ENCODE assay signal across 8 cellular contexts in the genomic region with DNA sequence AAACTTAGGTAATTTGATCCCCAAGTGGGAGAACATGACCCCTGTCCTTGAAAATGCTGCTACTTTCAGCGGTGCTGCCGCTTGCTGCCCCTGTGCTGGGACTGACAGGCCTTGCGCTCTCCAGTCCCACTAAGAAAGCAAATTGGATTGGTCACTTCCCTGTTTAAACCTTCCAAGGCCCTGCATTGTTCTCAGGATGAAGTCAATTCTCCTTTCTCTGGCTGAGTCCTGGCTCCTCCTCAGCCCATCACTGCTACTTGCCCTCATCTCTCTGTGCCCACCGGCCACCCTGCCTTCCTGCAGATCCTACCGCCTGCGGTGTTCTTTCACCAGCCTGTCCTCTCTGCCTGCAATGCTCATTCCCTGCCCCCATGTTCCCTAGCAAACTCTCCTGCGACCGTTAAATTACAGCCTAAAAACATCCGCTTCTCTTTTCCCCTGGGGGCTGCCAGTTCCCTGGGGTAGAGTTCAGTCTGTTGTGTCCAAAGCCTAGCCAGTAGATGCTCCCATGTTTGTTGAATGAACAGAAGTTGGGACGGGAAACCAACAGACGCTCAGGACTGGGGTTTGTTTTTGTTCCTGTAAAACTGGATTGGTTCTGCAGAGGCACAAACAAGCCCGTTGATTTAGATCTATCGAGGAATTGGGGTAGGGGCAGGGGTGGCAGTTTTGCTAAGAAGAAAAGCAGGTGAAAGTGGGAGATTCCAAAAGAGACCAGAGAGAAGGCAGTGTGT.
DNase-seq lines count a peak whose midpoint lies in the region; ATAC-seq and TF ChIP-seq lines count a peak whose summit lies in the region.

No MANE protein-coding gene starts in this region.

- TF ChIP-seq CTCF in GM10266 (IDR thresholded peaks at IDR 0.05; ENCODE audit: control insufficient read depth, insufficient read depth, low read depth, missing control alignments) = no peak

- H3K27ac Mint-ChIP-seq in activated T-cell treated with anti-CD3 and anti-CD28 coated beads, Interleukin-2, amount 50 U/mL, for 72 hours = peak overlapping the region; percentile 24

- peaks cover 2 to 9% of the 10 kb centered on the region in 2 donors for H3K36me3 Mint-ChIP-seq in activated T-cell treated with anti-CD3 and anti-CD28 coated beads, Interleukin-2, amount 50 U/mL, for 72 hours (ENCODE audit: insufficient read depth in 2 of 2)

- peak; percentile 3 for ATAC-seq in HG02885 (IDR thresholded peaks at IDR 0.05; ENCODE audit: poor library complexity, unreplicated experiment)
- no peak for ATAC-seq in activated T-cell treated with anti-CD3 and anti-CD28 coated beads, Interleukin-2, amount 50 U/mL, for 72 hours (replicated peaks in 1 of 2)

- H3K27me3 ChIP-seq in layer of hippocampus (ENCODE audit: control insufficient read depth, insufficient read depth, low read length) = no peaks in the 10 kb centered on the region

- H3K27ac ChIP-seq in layer of hippocampus (ENCODE audit: low read depth, low read length) = peak overlapping the region; percentile 22

- H3K4me1 Mint-ChIP-seq in activated T-cell treated with anti-CD3 and anti-CD28 coated beads, Interleukin-2, amount 50 U/mL, for 72 hours (ENCODE audit: low read depth) = peaks cover 100% of the 10 kb centered on the region

- peaks cover 1 to 3% of the 10 kb centered on the region in 2 donors for H3K9me3 Mint-ChIP-seq in activated T-cell treated with anti-CD3 and anti-CD28 coated beads, Interleukin-2, amount 50 U/mL, for 72 hours

- peak overlapping the region; percentile 91 to 93 for H3K4me3 Mint-ChIP-seq in activated T-cell treated with anti-CD3 and anti-CD28 coated beads, Interleukin-2, amount 50 U/mL, for 72 hours

- H3K27me3 Mint-ChIP-seq in activated T-cell treated with anti-CD3 and anti-CD28 coated beads, Interleukin-2, amount 50 U/mL, for 72 hours (ENCODE audit: low read depth) = no peaks in the 10 kb centered on the region

- DNase-seq in GM10266 (ENCODE audit: extremely low spot score) (peak; percentile 53), AG08396 (ENCODE audit: low spot score) (no peak), NCI-H1105 (lab: John Stamatoyannopoulos, UW) (no peak), glomerular visceral epithelial cell (ENCODE audit: extremely low spot score) (no peak), DMS 273 treated with DMSO at 0.1 percent for 48 hours (lab: John Stamatoyannopoulos, UW) (no peak)
- no peak for DNase-seq in activated T-cell treated with anti-CD3 and anti-CD28 coated beads, Interleukin-2, amount 50 U/mL, for 72 hours
